6 cellular contexts compared by ENCODE assay signal in genomic region chr10:100968839-100969174, GRCh38.
DNase-seq lines count a peak whose midpoint lies in the region; ATAC-seq and TF ChIP-seq lines count a peak whose summit lies in the region.

No MANE protein-coding gene starts in this region.

- no peak for ATAC-seq in HG03457 (IDR thresholded peaks at IDR 0.05; ENCODE audit: unreplicated experiment)

- peaks cover 4% of the 10 kb centered on the region for H3K36me3 Mint-ChIP-seq in T-helper 2 cell treated with Interferon-gamma antibody and Interleukin-4, amounts not matched to agents 5 μg/mL and 100 μg/mL, for 36 hours (ENCODE audit: low read depth)

- H3K27ac ChIP-seq in subcutaneous abdominal adipose tissue (ENCODE audit: low read depth, low read length): no peak overlapping the region

- H3K4me3 ChIP-seq in foreskin fibroblast (ENCODE audit: low read depth in 1 of 2, low read length in 2 of 2) (peak overlapping the region; percentile 62), subcutaneous abdominal adipose tissue (ENCODE audit: low read depth in 1 of 5, low read length in 5 of 5) (peak overlapping the region; percentile 47 to 74 (median 69))

- H3K4me1 Mint-ChIP-seq in T-helper 2 cell treated with Interferon-gamma antibody and Interleukin-4, amounts not matched to agents 5 μg/mL and 100 μg/mL, for 36 hours (ENCODE audit: low read depth): peaks cover 7% of the 10 kb centered on the region

- H3K36me3 ChIP-seq in subcutaneous abdominal adipose tissue (ENCODE audit: control insufficient read depth in 5 of 5, insufficient read depth in 5 of 5, low read length in 5 of 5): peaks cover 9 to 26% (median 18%) of the 10 kb centered on the region in 5 donors

- H3K27me3 Mint-ChIP-seq in T-helper 2 cell treated with Interferon-gamma antibody and Interleukin-4, amounts not matched to agents 5 μg/mL and 100 μg/mL, for 36 hours (ENCODE audit: low read depth): peaks cover 8% of the 10 kb centered on the region

- no peak overlapping the region for H3K27ac Mint-ChIP-seq in T-helper 2 cell treated with Interferon-gamma antibody and Interleukin-4, amounts not matched to agents 5 μg/mL and 100 μg/mL, for 36 hours

- no peaks in the 10 kb centered on the region for H3K9me3 ChIP-seq in subcutaneous abdominal adipose tissue (ENCODE audit: control insufficient read depth in 5 of 5, low read length in 5 of 5)

- no peak for TF ChIP-seq CTCF in foreskin fibroblast (IDR thresholded peaks at IDR 0.05; ENCODE audit: low read depth, low read length)

- no peaks in the 10 kb centered on the region for H3K27me3 ChIP-seq in subcutaneous abdominal adipose tissue (ENCODE audit: control insufficient read depth in 5 of 5, insufficient read depth in 4 of 5, low read length in 5 of 5)

- H3K4me3 Mint-ChIP-seq in T-helper 2 cell treated with Interferon-gamma antibody and Interleukin-4, amounts not matched to agents 5 μg/mL and 100 μg/mL, for 36 hours: peak overlapping the region; percentile 71

- DNase-seq in T-helper 2 cell treated with Interferon-gamma antibody and Interleukin-4, amounts not matched to agents 5 μg/mL and 100 μg/mL, for 36 hours (ENCODE audit: low spot score): no peak
- DNase-seq in T-helper 2 cell: no peak
- DNase-seq in foreskin fibroblast: no peak
- DNase-seq in activated effector memory CD4-positive, alpha-beta T cell treated with Interleukin-2 at 50 U/mL for 16 hours: no peak

- H3K9me3 Mint-ChIP-seq in T-helper 2 cell treated with Interferon-gamma antibody and Interleukin-4, amounts not matched to agents 5 μg/mL and 100 μg/mL, for 36 hours: no peaks in the 10 kb centered on the region

- peak overlapping the region in 4 of 5 donors; percentile 2 to 79 (median 50) for H3K9ac ChIP-seq in subcutaneous abdominal adipose tissue (ENCODE audit: low read length in 5 of 5)

- H3K4me1 ChIP-seq in subcutaneous abdominal adipose tissue (ENCODE audit: control insufficient read depth in 5 of 5, insufficient read depth in 5 of 5, low read length in 5 of 5): peaks cover 2 to 16% (median 14%) of the 10 kb centered on the region in 5 donors
